8 cellular contexts compared by ENCODE assay signal in genomic region chr11:66278396-66279091, GRCh38. TPM values are rescaled to one million over a fixed set of nuclear protein-coding genes. Genes with fewer than 3 reads are reported as not detected.
DNase-seq lines count a peak whose midpoint lies in the region; ATAC-seq and TF ChIP-seq lines count a peak whose summit lies in the region.

No MANE protein-coding gene starts in this region.

- peak overlapping the region; percentile 39; the same call in 1 of the 2 replicates for H3K4me2 ChIP-seq in OCI-LY7 (ENCODE audit: low read length)

- no peak overlapping the region for H3K27ac ChIP-seq in OCI-LY7 (ENCODE audit: low read depth, low read length, poor library complexity, severe bottlenecking)
- H3K27ac ChIP-seq in body of pancreas = no peak overlapping the region

- H3K9me3 ChIP-seq in OCI-LY7 (ENCODE audit: low read length) (no peaks in the 10 kb centered on the region), body of pancreas (no peaks in the 10 kb centered on the region)

- POLR2A ChIA-PET in OCI-LY7 (lab: Charles Lee) = interaction anchor here (0.6 kb wide), 1 partner anchor 39 kb away, joined by 3 read pairs; no protein-coding TSS in a partner anchor

- no peak overlapping the region for H2AFZ ChIP-seq in OCI-LY7 (ENCODE audit: low read length)

- H3K36me3 Mint-ChIP-seq in dendritic cell treated with granulocyte-macrophage colony-stimulating factor and Interleukin-4, amounts not matched to agents 40 ng/mL and 50 ng/mL, for 4 days (ENCODE audit: low read depth) = peaks cover 51% of the 10 kb centered on the region

- peak; percentile 49 for DNase-seq in NCI-H146 (lab: John Stamatoyannopoulos, UW)
- DNase-seq in NCI-H146 treated with DMSO at 0.1 percent for 48 hours (lab: John Stamatoyannopoulos, UW; ENCODE audit: unreplicated experiment) = no peak
- no peak for DNase-seq in OCI-LY7 (ENCODE audit: low spot score)
- no peak for DNase-seq in skeletal muscle cell (ENCODE audit: low read depth)
- DNase-seq in body of pancreas = no peak

- peaks cover 27% of the 10 kb centered on the region for H3K4me1 ChIP-seq in OCI-LY7 (ENCODE audit: insufficient read depth, low read length, poor library complexity, severe bottlenecking)
- peaks cover 12% of the 10 kb centered on the region for H3K4me1 ChIP-seq in body of pancreas

- CTCF ChIA-PET in OCI-LY7 (lab: Charles Lee; ENCODE audit: unreplicated experiment) = interaction anchor here (0.6 kb wide), 1 partner anchor 69 kb away, joined by 4 read pairs; no protein-coding TSS in a partner anchor

- H3K4me3 ChIP-seq in OCI-LY7 (ENCODE audit: low read depth, low read length, poor library complexity, severe bottlenecking) (no peak overlapping the region), skeletal muscle cell (ENCODE audit: low read depth, low read length) (peak overlapping the region; percentile 38), body of pancreas (no peak overlapping the region)

- BruUV-seq in OCI-LY7 (replicated peaks; lab: Mats Ljungman, UMichigan) = no TSS peak

- TF ChIP-seq CTCF in OCI-LY7 (conservative IDR thresholded peaks at IDR 0.05; ENCODE audit: low read length) (no peak), body of pancreas (IDR thresholded peaks at IDR 0.05) (no peak)

- no peaks in the 10 kb centered on the region for H3K9me2 ChIP-seq in OCI-LY7 (ENCODE audit: insufficient read depth, low read length)

- peaks cover 25% of the 10 kb centered on the region; the same call in 1 of the 2 replicates for H3K36me3 ChIP-seq in OCI-LY7 (ENCODE audit: insufficient read depth, low read length)
- peaks cover 2 to 13% of the 10 kb centered on the region in 2 donors for H3K36me3 ChIP-seq in body of pancreas (replicated peaks in 1 of 2; ENCODE audit: insufficient read depth in 1 of 2, low read depth in 2 of 2)

- intact Hi-C loops in OCI-LY7 (cut with micrococcal nuclease; ENCODE audit: unreplicated experiment) = no loop called here
- intact Hi-C loops in dendritic cell treated with granulocyte-macrophage colony-stimulating factor and Interleukin-4, amounts not matched to agents 40 ng/mL and 50 ng/mL, for 4 days (cut with micrococcal nuclease) = no loop called here
- intact Hi-C loops in body of pancreas (cut with DNase I) = no loop called here

- TF ChIP-seq POLR2A in body of pancreas (IDR thresholded peaks at IDR 0.05) = no peak

- peaks cover 43% of the 10 kb centered on the region for H3K4me1 Mint-ChIP-seq in dendritic cell treated with granulocyte-macrophage colony-stimulating factor and Interleukin-4, amounts not matched to agents 40 ng/mL and 50 ng/mL, for 4 days (ENCODE audit: low read depth)

- H4K20me1 ChIP-seq in OCI-LY7 (ENCODE audit: insufficient read depth, low read length) = no peaks in the 10 kb centered on the region

- no peaks in the 10 kb centered on the region for H3K27me3 ChIP-seq in body of pancreas

- ATAC-seq in body of pancreas (no peak), GM19328 (IDR thresholded peaks at IDR 0.05; ENCODE audit: unreplicated experiment) (no peak), HG03342 (IDR thresholded peaks at IDR 0.05; ENCODE audit: unreplicated experiment) (no peak)

- peaks cover 46% of the 10 kb centered on the region for H3K27me3 Mint-ChIP-seq in dendritic cell treated with granulocyte-macrophage colony-stimulating factor and Interleukin-4, amounts not matched to agents 40 ng/mL and 50 ng/mL, for 4 days

- WGBS in body of pancreas, 2 donors = 5% methylated on average over 16 to 27 of the region's 40 CpGs

- peak overlapping the region; percentile 61 for H3K4me3 Mint-ChIP-seq in dendritic cell treated with granulocyte-macrophage colony-stimulating factor and Interleukin-4, amounts not matched to agents 40 ng/mL and 50 ng/mL, for 4 days

- H3K79me2 ChIP-seq in OCI-LY7 (ENCODE audit: insufficient read depth, low read depth, low read length) = no peaks in the 10 kb centered on the region

- H3K27ac Mint-ChIP-seq in dendritic cell treated with granulocyte-macrophage colony-stimulating factor and Interleukin-4, amounts not matched to agents 40 ng/mL and 50 ng/mL, for 4 days = no peak overlapping the region

- no peaks in the 10 kb centered on the region for H3K9me3 Mint-ChIP-seq in dendritic cell treated with granulocyte-macrophage colony-stimulating factor and Interleukin-4, amounts not matched to agents 40 ng/mL and 50 ng/mL, for 4 days

RNA-seq across cellular contexts. Expression of gene CNIH2, which starts 0.6 kb away (rescaled TPM):
- 0.23 and 0.60 TPM in 2 replicates for total RNA-seq in OCI-LY7 (2014; rRNA removed; shearing (Covaris generic))
- total RNA-seq in OCI-LY7 (2022) = 2.7 and 3.5 TPM in 2 replicates
- total RNA-seq in body of pancreas = 1 to 10 TPM; 3.6 to 4.6 TPM

RNA-seq across cellular contexts. Expression of gene RAB1B, which starts 10.1 kb away (rescaled TPM):
- total RNA-seq in OCI-LY7 (2014; rRNA removed; shearing (Covaris generic)) = 69.2 and 77.7 TPM in 2 replicates
- 81.8 and 88.1 TPM in 2 replicates for total RNA-seq in OCI-LY7 (2022)
- 10 to 100 TPM; 67.7 to 74.5 TPM for total RNA-seq in body of pancreas

RNA-seq across cellular contexts. Expression of gene YIF1A, which starts 10.4 kb away (rescaled TPM):
- 63.9 and 73.4 TPM in 2 replicates for total RNA-seq in OCI-LY7 (2014; rRNA removed; shearing (Covaris generic))
- total RNA-seq in OCI-LY7 (2022) (44.9 and 57.2 TPM in 2 replicates), body of pancreas (10 to 100 TPM; 63.6 to 91.6 TPM)

RNA-seq across cellular contexts. Expression of gene TMEM151A, which starts 13.2 kb away (rescaled TPM):
- not detected in 2 replicates for total RNA-seq in OCI-LY7 (2014; rRNA removed; shearing (Covaris generic))
- total RNA-seq in OCI-LY7 (2022) (not detected in 2 replicates), body of pancreas (1 to 10 TPM; 1.6 to 2.1 TPM)

RNA-seq across cellular contexts. Expression of gene KLC2, which starts 21.0 kb away (rescaled TPM):
- 19.8 and 22.1 TPM in 2 replicates for total RNA-seq in OCI-LY7 (2014; rRNA removed; shearing (Covaris generic))
- total RNA-seq in OCI-LY7 (2022) (43.6 and 55.2 TPM in 2 replicates), body of pancreas (10 to 100 TPM; 13.5 to 16.5 TPM)
